18 cellular contexts compared by ENCODE assay signal in the genomic region with DNA sequence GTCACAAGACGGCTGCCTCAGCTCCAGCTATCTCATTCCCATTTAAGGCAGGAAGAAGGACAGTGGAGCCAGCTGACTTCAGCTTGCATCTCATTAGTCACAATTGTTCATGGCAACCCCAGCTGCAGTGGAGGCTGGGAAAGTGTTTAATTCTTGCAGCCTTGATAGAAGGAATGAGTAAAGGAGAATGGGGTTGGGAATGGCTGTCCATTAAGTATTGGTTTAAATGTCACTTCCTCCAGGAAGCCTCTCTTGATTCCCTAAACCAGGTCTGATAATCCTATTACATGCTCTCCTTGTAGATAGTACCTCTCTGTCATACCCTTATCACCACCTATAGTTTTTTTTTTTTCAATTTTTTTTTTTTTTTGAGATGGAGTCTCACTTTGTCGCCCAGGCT.
A peak's percentile ranks its signal among the peaks of the same experiment; 100 is the strongest.
DNase-seq lines count a peak whose midpoint lies in the region; ATAC-seq, FAIRE-seq and TF ChIP-seq lines count a peak whose summit lies in the region.
"Had no signal": no experiment of that assay in that cellular context is flagged by ENCODE, and none has a peak within 500 bp of the region (broad histone marks: within the 10 kb centered on the region; RNA-seq: fewer than 3 reads in every experiment).

No MANE protein-coding gene starts in this region.

- peaks cover 8 to 22% of the 10 kb centered on the region in 2 experiments; a peak in 4 of 5 replicates for H3K27me3 ChIP-seq in K562 (ENCODE audit: control insufficient read depth in 2 of 2, insufficient read depth in 2 of 2, low read length in 2 of 2)
- H3K27me3 ChIP-seq: BLaER1 had no signal

- BruUV-seq in K562 (replicated peaks; lab: Mats Ljungman, UMichigan): no TSS peak

- no peak for TF ChIP-seq CTCF in A549 (IDR thresholded peaks at IDR 0.05)
- TF ChIP-seq CTCF in K562 (IDR thresholded peaks at IDR 0.05 in 2 of 3, conservative IDR thresholded peaks at IDR 0.05 in 1 of 3; ENCODE audit: insufficient read depth in 2 of 3, low read depth in 1 of 3, low read length in 3 of 3): no peak

- peak overlapping the region in 1 of 2 experiments; percentile 20; a peak in 2 of 6 replicates for H3K27ac ChIP-seq in A549
- H3K27ac ChIP-seq in K562 (ENCODE audit: extremely low read depth, low read depth, low read length): no peak overlapping the region
- H3K27ac ChIP-seq: 22Rv1, BLaER1 had no signal

- H3K4me2 ChIP-seq in A549 (no peak overlapping the region), K562 (ENCODE audit: insufficient read depth, low read length) (no peak overlapping the region)
- H3K4me2 ChIP-seq: BLaER1 had no signal

- CTCF ChIA-PET in A549 (lab: Yijun Ruan, JAX) (interaction anchor here (0.7 kb wide), 1 partner anchor 22 kb away, joined by 3 read pairs; no protein-coding TSS in a partner anchor), K562 (lab: Yijun Ruan, JAX; ENCODE audit: low intra/inter-chr PET ratio) (no interaction called here)

- 100% methylated on average over 2 of the region's 2 CpGs for WGBS in A549 (ENCODE audit: missing lambda C conversion rate)
- WGBS in K562 (ENCODE audit: insufficient coverage, low coverage, missing lambda C conversion rate): 0% methylated on average over 1 of the region's 2 CpGs

- no peaks in the 10 kb centered on the region for H3K9me1 ChIP-seq in K562 (ENCODE audit: control insufficient read depth, insufficient read depth, low read length)

- TF ChIP-seq RAD21 in A549 (conservative IDR thresholded peaks at IDR 0.05 in 1 of 2, IDR thresholded peaks at IDR 0.05 in 1 of 2) (no peak), K562 (CRISPR knock-in tag; conservative IDR thresholded peaks at IDR 0.05 in 1 of 2, IDR thresholded peaks at IDR 0.05 in 1 of 2) (no peak)

- no peak for FAIRE-seq in A549 (lab: Jason Lieb, UNC)
- no peak for FAIRE-seq in K562 (lab: Jason Lieb, UNC)
- FAIRE-seq: GM12878, HepG2 had no signal

- H4K20me1 ChIP-seq in K562 (replicated peaks; ENCODE audit: control insufficient read depth, insufficient read depth, low read length): no peaks in the 10 kb centered on the region
- H4K20me1 ChIP-seq: BLaER1 had no signal

- H3K4me3 ChIP-seq in A549: no peak overlapping the region
- no peak overlapping the region for H3K4me3 ChIP-seq in K562
- H3K4me3 ChIP-seq: BLaER1, GM12878 had no signal

- H3K9me3 ChIP-seq in A549: peaks cover 20% of the 10 kb centered on the region
- H3K9me3 ChIP-seq in K562 (replicated peaks; ENCODE audit: control insufficient read depth, insufficient read depth, low read depth, low read length): no peaks in the 10 kb centered on the region

- no peaks in the 10 kb centered on the region for H3K79me2 ChIP-seq in K562 (ENCODE audit: control insufficient read depth, insufficient read depth, low read length)

- H2AFZ ChIP-seq in K562 (ENCODE audit: low read depth, low read length): no peak overlapping the region

- no peak overlapping the region for H3K9ac ChIP-seq in K562 (ENCODE audit: insufficient read depth in 1 of 2, low read depth in 2 of 2, low read length in 2 of 2)
- H3K9ac ChIP-seq: BLaER1 had no signal

- H3K4me1 ChIP-seq in A549: peaks cover 9% of the 10 kb centered on the region; the same call in 2 of the 3 replicates
- H3K4me1 ChIP-seq in K562 (replicated peaks in 1 of 2; ENCODE audit: control insufficient read depth in 2 of 2, insufficient read depth in 2 of 2, low read length in 2 of 2): no peaks in the 10 kb centered on the region

- intact Hi-C loops in K562 (cut with micrococcal nuclease): no loop called here
- intact Hi-C loops in posterior vena cava (cut with DNase I): no loop called here

- no peaks in the 10 kb centered on the region for H3K36me3 ChIP-seq in K562 (ENCODE audit: control insufficient read depth, insufficient read depth, low read length)
- H3K36me3 ChIP-seq: BLaER1 had no signal

- no peak for TF ChIP-seq EP300 in A549 (IDR thresholded peaks at IDR 0.05)
- no peak for TF ChIP-seq EP300 in K562 (IDR thresholded peaks at IDR 0.05; ENCODE audit: low read length)

- no peak for ATAC-seq in A549
- ATAC-seq in K562: no peak
- no peak for ATAC-seq in HG02852 (IDR thresholded peaks at IDR 0.05; ENCODE audit: unreplicated experiment)
- ATAC-seq: GM12878, HCT116, HepG2 had no signal

- POLR2A ChIA-PET in A549 (lab: Yijun Ruan, JAX): no interaction called here
- POLR2A ChIA-PET in K562 (lab: Yijun Ruan, JAX): no interaction called here

- in situ Hi-C loops in K562 (cut with MboI): no loop called here

- TF ChIP-seq POLR2A in A549 (IDR thresholded peaks at IDR 0.05; ENCODE audit: low read length) (no peak), K562 (conservative IDR thresholded peaks at IDR 0.05) (no peak)

- DNase-seq in A549 (ENCODE audit: low read depth in 1 of 2, low spot score in 1 of 2) (no peak), M059J (ENCODE audit: low read depth) (peak; percentile 24), K562 (ENCODE audit: extremely low read depth in 1 of 4, low spot score in 3 of 4) (no peak), posterior vena cava (ENCODE audit: low spot score) (peak; percentile 30), iPS-NIHi7 (ENCODE audit: extremely low spot score) (no peak), nucleus accumbens (lab: John Stamatoyannopoulos, UW) (no peak)
- DNase-seq: CD4-positive, alpha-beta memory T cell; DMS153; DMS79; GOT3; H7; HFFc6 had no signal

TF ChIP-seq in A549, 52 proteins besides CTCF, POLR2A, EP300 and RAD21:
- no peak for TF ChIP-seq CBX2 (IDR thresholded peaks at IDR 0.05; ENCODE audit: borderline replicate concordance, low read depth)
- no peak for TF ChIP-seq CBX8 (IDR thresholded peaks at IDR 0.05)
- peak; percentile 52 for TF ChIP-seq ZFP36 (IDR thresholded peaks at IDR 0.05; ENCODE audit: borderline replicate concordance, partially characterized antibody)

TF ChIP-seq in K562, 482 proteins besides CTCF, POLR2A, EP300 and RAD21:
- TF ChIP-seq ZNF280A (IDR thresholded peaks at IDR 0.05; ENCODE audit: low read depth, partially characterized antibody) (no peak), ZFP36 (IDR thresholded peaks at IDR 0.05; ENCODE audit: low read depth, low read length, partially characterized antibody) (peak; percentile 70), SRF (CRISPR knock-in tag; IDR thresholded peaks at IDR 0.05) (no peak), CBX1 (IDR thresholded peaks at IDR 0.05; ENCODE audit: low read depth) (no peak), DNMT1 (IDR thresholded peaks at IDR 0.05) (no peak), LARP7 (IDR thresholded peaks at IDR 0.05) (no peak), SLC30A9 (CRISPR knock-in tag; IDR thresholded peaks at IDR 0.05) (no peak)

Comparison
In these comparisons a context has a peak if more than half of its experiments do, and no peak if none do; other contexts are left out.
1. DNase-seq: peak in M059J (single experiment) and posterior vena cava (single experiment); none in A549 (0 of 2), K562 (0 of 4), iPS-NIHi7 (single experiment) and nucleus accumbens (0 of 56).
2. Of the 35 proteins assayed by ChIP-seq in both K562 and A549: peak only in K562: none; only in A549: none; in both: ZFP36; in neither: 34.